In the genomic region with DNA sequence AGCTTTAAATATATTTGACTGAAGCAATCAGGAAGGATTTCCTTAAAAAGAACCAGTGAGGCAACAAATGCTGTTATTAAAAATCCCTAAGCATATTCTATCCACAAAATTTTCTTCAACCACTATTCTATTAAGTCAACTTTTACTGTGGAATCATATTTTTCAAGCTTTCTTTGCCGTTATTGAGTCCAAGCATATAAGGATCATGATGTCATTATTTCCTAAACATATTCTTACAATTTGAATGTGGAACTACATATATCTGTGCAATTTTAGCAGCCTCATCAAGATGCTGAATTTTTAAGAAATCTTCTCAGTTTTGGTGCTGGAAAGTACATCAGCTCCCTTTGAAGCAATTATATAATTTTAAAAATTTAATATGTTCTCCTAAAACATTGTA, we compare ENCODE assay signal across 33 cellular contexts.
"Had no signal": no experiment of that assay in that cellular context is flagged by ENCODE, and none has a peak within 500 bp of the region (broad histone marks: within the 10 kb centered on the region; RNA-seq: fewer than 3 reads in every experiment).

No MANE protein-coding gene starts in this region.

- H3K36me3 Mint-ChIP-seq: brain had no signal

- H3K27ac ChIP-seq: ascending aorta, breast epithelium, cardiac muscle cell, epithelial cell of prostate, esophagus squamous epithelium, gastroesophageal sphincter, heart right ventricle, hepatocyte, WERI-Rb-1 had no signal

- DNase-seq: activated B cell treated with CpG ODN at 0.5 μM for 24 hours; activated CD4-positive, alpha-beta T cell treated with anti-CD3 and anti-CD28 coated beads for 48 hours; activated CD4-positive, alpha-beta T cell treated with anti-CD3 and anti-CD28 coated beads, Interleukin-2, amount 50 U/mL, for 1 hour; activated CD4-positive, alpha-beta T cell treated with anti-CD3 and anti-CD28 coated beads, Interleukin-2, amount 50 U/mL, for 48 hours; activated CD8-positive, alpha-beta memory T cell treated with anti-CD3 and anti-CD28 coated beads for 24 hours; activated CD8-positive, alpha-beta T cell treated with anti-CD3 and anti-CD28 coated beads for 36 hours; activated effector memory CD4-positive, alpha-beta T cell treated with Interleukin-2 at 50 U/mL for 16 hours; activated gamma-delta T cell treated with Interleukin-2 at 50 U/mL for 16 hours; activated naive CD4-positive, alpha-beta T cell treated with anti-CD3 and anti-CD28 coated beads for 36 hours; activated naive CD8-positive, alpha-beta T cell treated with anti-CD3 and anti-CD28 coated beads, Interleukin-2, amount 10 ng/mL, durations not matched to agents 7 days and 5 days; activated T-cell treated with anti-CD3 and anti-CD28 coated beads, Interleukin-2, amount 50 U/mL, for 4 hours; cortex of kidney; dermis blood vessel endothelial cell; effector CD4-positive, alpha-beta T cell; esophagus squamous epithelium; foreskin melanocyte; heart right ventricle; T-helper 1 cell; T-helper 2 cell; WERI-Rb-1 had no signal

- H3K4me3 ChIP-seq: ascending aorta, breast epithelium, cardiac muscle cell, esophagus squamous epithelium, gastroesophageal sphincter, heart right ventricle, hepatocyte had no signal

- H3K4me3 Mint-ChIP-seq: activated B cell treated with CpG ODN at 0.5 μM for 24 hours; activated CD8-positive, alpha-beta T cell treated with anti-CD3 and anti-CD28 coated beads for 36 hours; activated naive CD4-positive, alpha-beta T cell treated with anti-CD3 and anti-CD28 coated beads for 36 hours; activated T-cell treated with anti-CD3 and anti-CD28 coated beads, Interleukin-2, amount 50 U/mL, for 4 hours; activated T-helper 17 cell treated with anti-CD3 and anti-CD28 coated beads, Interleukin-2, amount 50 U/mL, for 72 hours; brain had no signal

- H2AFZ ChIP-seq: hepatocyte had no signal

- H3K36me3 ChIP-seq: breast epithelium, cardiac muscle cell, WERI-Rb-1 had no signal

- FAIRE-seq: colon, endometrium, endothelial cell of umbilical vein had no signal

- H3K27me3 Mint-ChIP-seq: activated B cell treated with CpG ODN at 0.5 μM for 24 hours; activated CD8-positive, alpha-beta T cell treated with anti-CD3 and anti-CD28 coated beads for 36 hours; activated naive CD8-positive, alpha-beta T cell treated with anti-CD3 and anti-CD28 coated beads, Interleukin-2, amount 10 ng/mL, durations not matched to agents 7 days and 5 days; activated T-helper 17 cell treated with anti-CD3 and anti-CD28 coated beads, Interleukin-2, amount 50 U/mL, for 72 hours had no signal

- H3K4me1 ChIP-seq: breast epithelium had no signal

- H3K27ac Mint-ChIP-seq: activated B cell treated with CpG ODN at 0.5 μM for 24 hours; activated CD8-positive, alpha-beta T cell treated with anti-CD3 and anti-CD28 coated beads for 36 hours; activated naive CD4-positive, alpha-beta T cell treated with anti-CD3 and anti-CD28 coated beads for 36 hours; activated naive CD4-positive, alpha-beta T cell treated with anti-CD3 and anti-CD28 coated beads, Interleukin-2, amount 50 U/mL, for 72 hours; activated naive CD8-positive, alpha-beta T cell treated with anti-CD3 and anti-CD28 coated beads, Interleukin-2, amount 10 ng/mL, durations not matched to agents 7 days and 5 days; brain had no signal

- H3K4me2 ChIP-seq: hepatocyte had no signal

- H3K9me3 ChIP-seq: ascending aorta, breast epithelium, esophagus squamous epithelium, gastroesophageal sphincter, heart right ventricle had no signal

- H3K9me3 Mint-ChIP-seq: activated B cell treated with CpG ODN at 0.5 μM for 24 hours; activated CD8-positive, alpha-beta T cell treated with anti-CD3 and anti-CD28 coated beads for 36 hours; activated naive CD4-positive, alpha-beta T cell treated with anti-CD3 and anti-CD28 coated beads for 36 hours; activated naive CD8-positive, alpha-beta T cell treated with anti-CD3 and anti-CD28 coated beads, Interleukin-2, amount 10 ng/mL, durations not matched to agents 7 days and 5 days; activated T-cell treated with anti-CD3 and anti-CD28 coated beads, Interleukin-2, amount 50 U/mL, for 4 hours; activated T-helper 17 cell treated with anti-CD3 and anti-CD28 coated beads, Interleukin-2, amount 50 U/mL, for 72 hours had no signal

- ATAC-seq: activated CD4-positive, CD25-positive, alpha-beta regulatory T cell treated with anti-CD3 and anti-CD28 coated beads, Interleukin-2, amount 50 U/mL, for 24 hours; activated CD8-positive, alpha-beta T cell treated with anti-CD3 and anti-CD28 coated beads for 36 hours; activated naive CD4-positive, alpha-beta T cell treated with anti-CD3 and anti-CD28 coated beads, Interleukin-2, amount 50 U/mL, for 72 hours; activated T-cell treated with anti-CD3 and anti-CD28 coated beads, Interleukin-2, amount 50 U/mL, for 4 hours; activated T-helper 17 cell treated with anti-CD3 and anti-CD28 coated beads, Interleukin-2, amount 50 U/mL, for 72 hours; gastroesophageal sphincter; heart right ventricle had no signal

- H3K27me3 ChIP-seq: ascending aorta, breast epithelium, esophagus squamous epithelium, gastroesophageal sphincter, heart right ventricle, hepatocyte had no signal

- H3K79me2 ChIP-seq: hepatocyte had no signal
